Comparison of ENCODE assay signal across 8 cellular contexts in the genomic region with DNA sequence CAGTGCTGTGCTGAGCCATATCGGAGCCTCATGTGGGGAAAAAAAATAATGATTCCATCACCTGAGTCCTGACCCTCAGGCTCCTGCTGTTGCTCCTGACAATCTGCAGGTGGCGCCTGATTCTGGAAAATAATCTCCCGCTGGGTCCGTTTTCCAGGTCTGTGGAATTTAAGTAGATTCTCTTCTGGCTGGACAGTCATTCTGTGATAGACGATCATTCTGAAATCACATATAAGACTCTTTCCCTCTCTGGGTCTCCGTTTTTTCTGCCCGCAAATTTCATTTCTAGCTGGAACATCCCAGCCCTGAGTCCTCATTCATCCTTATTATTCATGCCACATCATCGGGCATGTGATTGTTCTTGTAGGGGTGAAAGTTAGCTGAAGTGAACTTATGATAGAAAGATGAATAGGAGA. TPM values are rescaled to one million over a fixed set of nuclear protein-coding genes. Genes with fewer than 3 reads are reported as not detected.
A peak's percentile ranks its signal among the peaks of the same experiment; 100 is the strongest.
DNase-seq lines count a peak whose midpoint lies in the region; ATAC-seq and TF ChIP-seq lines count a peak whose summit lies in the region.

No MANE protein-coding gene starts in this region.

- no peaks in the 10 kb centered on the region for H3K36me3 ChIP-seq in adrenal gland (replicated peaks in 1 of 2)
- no peaks in the 10 kb centered on the region for H3K36me3 ChIP-seq in left ventricle myocardium inferior

- DNase-seq in COLO668 (lab: John Stamatoyannopoulos, UW; ENCODE audit: unreplicated experiment), result peak; percentile 51
- peak; percentile 74 for DNase-seq in HCEC 1CT
- DNase-seq in NCI-H69 (lab: John Stamatoyannopoulos, UW), result peak; percentile 87
- DNase-seq in adrenal gland, result peak; percentile 69 to 92 (median 83)
- DNase-seq in left ventricle myocardium inferior, result no peak
- no peak for DNase-seq in retinal pigment epithelial cell (ENCODE audit: low read depth)
- DNase-seq in GF-D8 (lab: John Stamatoyannopoulos, UW), result no peak

- H3K4me3 ChIP-seq in adrenal gland (no peak overlapping the region), left ventricle myocardium inferior (no peak overlapping the region), retinal pigment epithelial cell (ENCODE audit: low read length) (no peak overlapping the region)

- intact Hi-C loops in adrenal gland (cut with DNase I), result loop anchor here (2.0 to 10.0 kb wide), 5 partner anchors 88 to 335 kb away; a partner anchor contains a TSS
- intact Hi-C loops in left ventricle myocardium inferior (cut with micrococcal nuclease), result loop anchor here (5.0 to 10.0 kb wide), 3 partner anchors 88 to 335 kb away; no protein-coding TSS in a partner anchor

- H3K27me3 ChIP-seq in adrenal gland (no peaks in the 10 kb centered on the region), left ventricle myocardium inferior (ENCODE audit: low read depth) (no peaks in the 10 kb centered on the region)

- ATAC-seq in GM21390 (IDR thresholded peaks at IDR 0.05; ENCODE audit: unreplicated experiment), result no peak

- no peaks in the 10 kb centered on the region for H3K4me1 ChIP-seq in adrenal gland (replicated peaks in 1 of 2)
- H3K4me1 ChIP-seq in left ventricle myocardium inferior, result peaks cover 6% of the 10 kb centered on the region

- H3K27ac ChIP-seq in adrenal gland (no peak overlapping the region), left ventricle myocardium inferior (replicated peaks) (no peak overlapping the region)

- WGBS in adrenal gland, 4 donors, result 4 to 8% (median 7%) methylated on average over 6 to 8 of the region's 8 CpGs

- TF ChIP-seq POLR2A in adrenal gland (IDR thresholded peaks at IDR 0.05), result no peak

- TF ChIP-seq CTCF in adrenal gland (IDR thresholded peaks at IDR 0.05), result peak; percentile 72 to 97 (median 95)
- peak; percentile 97 for TF ChIP-seq CTCF in left ventricle myocardium inferior (IDR thresholded peaks at IDR 0.05; ENCODE audit: borderline replicate concordance)
- peak; percentile 90 for TF ChIP-seq CTCF in retinal pigment epithelial cell (conservative IDR thresholded peaks at IDR 0.05; ENCODE audit: low read depth, low read length)

- H3K9me3 ChIP-seq in adrenal gland (replicated peaks in 1 of 3) (no peaks in the 10 kb centered on the region), left ventricle myocardium inferior (replicated peaks) (no peaks in the 10 kb centered on the region)

RNA-seq across cellular contexts. Expression of a gene that starts 22.1 kb away (rescaled TPM):
- total RNA-seq in adrenal gland (100 to 1,000 TPM in 1 of 8 donors, 10 to 100 TPM in 7; 36.1 to 169 (median 69.5) TPM), left ventricle myocardium inferior (36.9 TPM)
- polyA plus RNA-seq in adrenal gland, result 10 to 100 TPM; 29.4 to 61.6 (median 29.7) TPM

Comparison
In these comparisons a context has a peak if more than half of its experiments do, and no peak if none do; other contexts are left out.
1. DNase-seq: peak in COLO668 (single experiment), HCEC 1CT (single experiment), NCI-H69 (single experiment) and adrenal gland (7 of 7); none in left ventricle myocardium inferior (single experiment), retinal pigment epithelial cell (single experiment) and GF-D8 (single experiment).
2. Peak in every context shown above with its lines, with median percentiles within 50 percentile points of each other: CTCF ChIP-seq.